20 cellular contexts compared by ENCODE assay signal in the genomic region with DNA sequence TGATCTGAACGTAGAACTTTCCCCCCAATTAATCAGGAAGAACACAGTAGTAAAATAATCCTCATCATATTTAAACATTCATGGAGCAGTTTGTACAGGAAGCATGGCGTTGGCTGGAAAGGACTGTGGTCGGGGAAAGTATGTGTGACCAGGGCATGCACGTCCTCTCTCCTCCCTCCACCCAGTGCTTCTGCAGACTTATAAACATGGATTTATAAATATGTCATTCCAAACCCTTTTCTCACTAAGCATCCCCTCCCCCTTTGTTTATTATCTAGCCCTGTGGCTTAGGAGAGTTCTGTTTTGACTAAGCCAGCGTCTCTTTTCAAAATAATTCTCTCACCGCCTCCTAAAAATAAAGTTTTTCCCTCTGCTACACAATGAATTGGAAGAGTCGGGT.
DNase-seq lines count a peak whose midpoint lies in the region; ATAC-seq and TF ChIP-seq lines count a peak whose summit lies in the region.
"Had no signal": no experiment of that assay in that cellular context is flagged by ENCODE, and none has a peak within 500 bp of the region (broad histone marks: within the 10 kb centered on the region; RNA-seq: fewer than 3 reads in every experiment).

No MANE protein-coding gene starts in this region.

- no CpG with 5 or more reads among the region's 7 CpGs for WGBS in trophoblast cell (ENCODE audit: extremely low coverage, insufficient coverage, insufficient read length)
- 79 to 87% methylated on average over 7 of the region's 7 CpGs for WGBS in body of pancreas, 2 donors

- intact Hi-C loops in PC-3 (cut with micrococcal nuclease) (no loop called here), body of pancreas (cut with DNase I) (no loop called here)

- no peak overlapping the region for H3K23ac ChIP-seq in trophoblast cell (ENCODE audit: low read length)

- H3K27ac ChIP-seq in PC-3 (ENCODE audit: low read length) (no peak overlapping the region), trophoblast cell (ENCODE audit: low read depth, low read length) (no peak overlapping the region), body of pancreas (no peak overlapping the region)
- H3K27ac ChIP-seq: tibial artery had no signal

- POLR2A ChIA-PET in BJ (lab: Charles Lee), result no interaction called here
- POLR2A ChIA-PET in PC-3 (lab: Charles Lee; ENCODE audit: unreplicated experiment), result no interaction called here

- no peak overlapping the region for H2BK120ac ChIP-seq in trophoblast cell (ENCODE audit: insufficient read depth, low read length, poor library complexity)

- no peaks in the 10 kb centered on the region for H4K20me1 ChIP-seq in PC-3 (ENCODE audit: low read length)

- H4K91ac ChIP-seq in trophoblast cell (ENCODE audit: low read depth, low read length), result no peak overlapping the region

- no peak overlapping the region for H2BK5ac ChIP-seq in trophoblast cell (ENCODE audit: low read depth, low read length, poor library complexity)

- peaks cover 7% of the 10 kb centered on the region for H3K4me1 ChIP-seq in PC-3 (ENCODE audit: insufficient read depth, low read length)
- H3K4me1 ChIP-seq in trophoblast cell (ENCODE audit: control insufficient read depth in 1 of 2, insufficient read depth in 2 of 2, low read length in 2 of 2), result no peaks in the 10 kb centered on the region
- H3K4me1 ChIP-seq in body of pancreas, result no peaks in the 10 kb centered on the region

- TF ChIP-seq POLR2A in body of pancreas (IDR thresholded peaks at IDR 0.05), result no peak

- H3K9ac ChIP-seq in PC-3 (ENCODE audit: low read length), result no peak overlapping the region
- H3K9ac ChIP-seq in trophoblast cell (ENCODE audit: low read length), result no peak overlapping the region

- peak; percentile 95 for DNase-seq in BJ (ENCODE audit: low read depth)
- peak; percentile 26 for DNase-seq in PC-3
- DNase-seq in fibroblast of peridontal ligament (ENCODE audit: extremely low read depth), result peak; percentile 95
- peak; percentile 33 to 66 for DNase-seq in trophoblast cell
- no peak for DNase-seq in body of pancreas
- no peak for DNase-seq in inferior parietal cortex (ENCODE audit: extremely low spot score)
- DNase-seq: activated CD4-positive, alpha-beta T cell treated with anti-CD3 and anti-CD28 coated beads, Interleukin-2, amount 50 U/mL, for 1 hour; activated naive CD8-positive, alpha-beta T cell treated with anti-CD3 and anti-CD28 coated beads, Interleukin-2, amount 50 U/mL, for 24 hours; activated T-cell treated with anti-CD3 and anti-CD28 coated beads, Interleukin-2, amount 50 U/mL, for 48 hours; dermis blood vessel endothelial cell; Kasumi-1; NCI-H1694 treated with DMSO at 0.1 percent for 48 hours; NCI-H446 treated with DMSO at 0.1 percent for 48 hours; nephron progenitor cell; right cardiac atrium; stimulated activated CD4-positive, alpha-beta T cell treated with anti-CD3 and anti-CD28 coated beads, Interleukin-2, amount 100 ng/mL, for 48 hours; tibial artery had no signal

- no peak overlapping the region for H2BK12ac ChIP-seq in trophoblast cell (ENCODE audit: low read length)

- no peak overlapping the region for H3K18ac ChIP-seq in trophoblast cell (ENCODE audit: low read length)

- TF ChIP-seq CTCF in BJ (IDR thresholded peaks at IDR 0.05; ENCODE audit: insufficient read depth, low read depth, low read length) (no peak), PC-3 (conservative IDR thresholded peaks at IDR 0.05; ENCODE audit: low read depth, low read length) (no peak), body of pancreas (IDR thresholded peaks at IDR 0.05) (no peak)

- H3K4ac ChIP-seq in trophoblast cell (ENCODE audit: low read depth, low read length), result no peak overlapping the region

- H3K4me3 ChIP-seq in BJ (ENCODE audit: low read depth, low read length) (no peak overlapping the region), PC-3 (ENCODE audit: low read length) (no peak overlapping the region), trophoblast cell (ENCODE audit: low read depth, low read length) (no peak overlapping the region), body of pancreas (no peak overlapping the region)
- H3K4me3 ChIP-seq: lung, tibial artery had no signal

- no peaks in the 10 kb centered on the region for H3K36me3 ChIP-seq in BJ (ENCODE audit: control insufficient read depth, insufficient read depth, low read length)
- H3K36me3 ChIP-seq in PC-3 (ENCODE audit: low read depth, low read length), result no peaks in the 10 kb centered on the region
- no peaks in the 10 kb centered on the region for H3K36me3 ChIP-seq in trophoblast cell (ENCODE audit: control insufficient read depth in 1 of 2, insufficient read depth in 2 of 2, low read length in 2 of 2)
- H3K36me3 ChIP-seq in body of pancreas (replicated peaks in 1 of 2; ENCODE audit: insufficient read depth in 1 of 2, low read depth in 2 of 2), result no peaks in the 10 kb centered on the region
- H3K36me3 ChIP-seq: tibial artery had no signal

- H3K14ac ChIP-seq in trophoblast cell (ENCODE audit: low read length), result no peak overlapping the region

- H3K27me3 ChIP-seq in BJ (ENCODE audit: control insufficient read depth, insufficient read depth, low read length) (no peaks in the 10 kb centered on the region), PC-3 (ENCODE audit: low read length) (no peaks in the 10 kb centered on the region), trophoblast cell (ENCODE audit: insufficient read depth, low read length) (no peaks in the 10 kb centered on the region), body of pancreas (no peaks in the 10 kb centered on the region)
- H3K27me3 ChIP-seq: tibial artery had no signal

- H3K9me3 ChIP-seq in PC-3 (ENCODE audit: low read length) (no peaks in the 10 kb centered on the region), trophoblast cell (ENCODE audit: insufficient read depth, low read depth, low read length) (no peaks in the 10 kb centered on the region), body of pancreas (no peaks in the 10 kb centered on the region)
- H3K9me3 ChIP-seq: tibial artery had no signal

- no peak overlapping the region for H2AK5ac ChIP-seq in trophoblast cell (ENCODE audit: low read length)

- ATAC-seq in PC-3 (no peak), HG03432 (IDR thresholded peaks at IDR 0.05; ENCODE audit: unreplicated experiment) (no peak), HG03342 (IDR thresholded peaks at IDR 0.05; ENCODE audit: unreplicated experiment) (no peak), body of pancreas (no peak)
- ATAC-seq: activated naive CD8-positive, alpha-beta T cell treated with anti-CD3 and anti-CD28 coated beads, Interleukin-2, amount 50 U/mL, for 24 hours; right cardiac atrium had no signal

- H3K4me2 ChIP-seq in PC-3 (ENCODE audit: low read length) (no peak overlapping the region), trophoblast cell (ENCODE audit: low read length) (no peak overlapping the region)

- H4K12ac ChIP-seq in trophoblast cell (ENCODE audit: low read depth, low read length), result no peak overlapping the region

- H3K79me1 ChIP-seq in trophoblast cell (ENCODE audit: low read length), result no peaks in the 10 kb centered on the region

- no peaks in the 10 kb centered on the region for H3F3A ChIP-seq in PC-3 (ENCODE audit: low read length, unreplicated experiment)

- no peaks in the 10 kb centered on the region for H3K9me2 ChIP-seq in PC-3 (replicated peaks; ENCODE audit: low read length)

- no peaks in the 10 kb centered on the region for H3K79me2 ChIP-seq in PC-3 (ENCODE audit: low read length)
- no peaks in the 10 kb centered on the region for H3K79me2 ChIP-seq in trophoblast cell (ENCODE audit: control insufficient read depth, insufficient read depth, low read length, poor library complexity)

- H4K8ac ChIP-seq in trophoblast cell (ENCODE audit: low read depth, low read length), result no peak overlapping the region

- 0 out of 2 replicates have a peak overlapping the region, but pooled peaks have one; percentile 8 for H2AFZ ChIP-seq in PC-3 (ENCODE audit: low read length)
- no peak overlapping the region for H2AFZ ChIP-seq in trophoblast cell (ENCODE audit: insufficient read depth, low read length, poor library complexity)

- BruUV-seq in PC-3 (replicated peaks; lab: Mats Ljungman, UMichigan), result no TSS peak

- CTCF ChIA-PET in BJ (lab: Yijun Ruan, JAX), result interaction anchor here (0.6 to 4.2 kb wide), 2 partner anchors 24 to 159 kb away, joined by 3 to 29 read pairs; no protein-coding TSS in a partner anchor
- CTCF ChIA-PET in PC-3 (lab: Charles Lee), result no interaction called here

Comparison
In these comparisons a context has a peak if more than half of its experiments do, and no peak if none do; other contexts are left out.
1. DNase-seq: peak in BJ (single experiment), PC-3 (single experiment), fibroblast of peridontal ligament (single experiment) and trophoblast cell (2 of 2); none in body of pancreas (0 of 4) and inferior parietal cortex (single experiment).